6 cellular contexts compared by ENCODE assay signal in genomic region chr12:75600146-75600545, GRCh38.
"Had no signal": no experiment of that assay in that cellular context is flagged by ENCODE, and none has a peak within 500 bp of the region (broad histone marks: within the 10 kb centered on the region; RNA-seq: fewer than 3 reads in every experiment).

No MANE protein-coding gene starts in this region.

- H3K36me3 Mint-ChIP-seq: IgD-negative memory B cell had no signal

- ATAC-seq: GM23338 had no signal

- H3K4me3 ChIP-seq: GM23338 had no signal

- H3K4me3 Mint-ChIP-seq: GM23338, H9, HFFc6, IgD-negative memory B cell had no signal

- H3K4me1 Mint-ChIP-seq: H9, IgD-negative memory B cell had no signal

- H3K27me3 Mint-ChIP-seq: IgD-negative memory B cell had no signal

- DNase-seq: H9, HCEC 1CT, HFFc6, KG1 had no signal

- H3K27ac Mint-ChIP-seq: GM23338, H9, HFFc6, IgD-negative memory B cell had no signal

- H3K9me3 Mint-ChIP-seq: GM23338, HFFc6, IgD-negative memory B cell had no signal
